8 cellular contexts compared by ENCODE assay signal in the genomic region with DNA sequence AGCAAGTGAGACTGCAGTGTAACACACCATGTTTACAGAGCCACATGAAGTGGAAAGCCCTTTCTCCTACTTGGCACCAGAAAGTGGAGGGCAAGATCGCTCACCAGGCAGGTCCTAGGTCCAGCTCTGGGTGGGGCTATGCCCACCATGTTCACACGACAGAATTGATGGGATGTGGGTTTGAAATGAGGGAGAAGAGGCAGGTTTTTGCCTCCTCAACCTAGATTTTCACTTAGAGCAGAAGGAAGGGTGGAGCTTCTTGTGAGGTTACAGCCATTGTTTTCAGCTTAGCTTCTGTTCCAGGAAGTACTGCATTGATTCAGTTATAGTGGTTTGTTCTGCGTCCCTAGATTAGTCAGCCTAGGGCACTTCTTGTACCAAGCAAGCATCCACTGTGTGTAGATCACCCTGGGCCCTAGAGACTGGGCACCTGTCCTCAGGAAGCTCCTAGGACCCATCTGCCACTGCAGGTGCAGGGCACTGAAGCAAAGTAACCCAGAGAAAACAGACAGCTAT. TPM values are rescaled to one million over a fixed set of nuclear protein-coding genes. Genes with fewer than 3 reads are reported as not detected.
A peak's percentile ranks its signal among the peaks of the same experiment; 100 is the strongest.
DNase-seq lines count a peak whose midpoint lies in the region; ATAC-seq and TF ChIP-seq lines count a peak whose summit lies in the region.

No MANE protein-coding gene starts in this region.

- H3K4me3 ChIP-seq in heart right ventricle (peak overlapping the region in 6 of 10 donors; percentile 11 to 62 (median 36)), upper lobe of left lung (peak overlapping the region in 3 of 4 donors; percentile 37 to 49 (median 43))

- TF ChIP-seq CTCF in heart right ventricle (IDR thresholded peaks at IDR 0.05) (no peak), upper lobe of left lung (IDR thresholded peaks at IDR 0.05) (no peak)

- peak; percentile 45 for ATAC-seq in HG03196 (IDR thresholded peaks at IDR 0.05; ENCODE audit: unreplicated experiment)
- ATAC-seq in heart right ventricle: peak in 6 of 8 donors; percentile 50 to 85 (median 72)
- peak; percentile 56 to 65 for ATAC-seq in upper lobe of left lung (ENCODE audit: low FRiP score in 2 of 2)

- peak in 2 of 4 donors; percentile 62 to 71 for TF ChIP-seq POLR2A in upper lobe of left lung (IDR thresholded peaks at IDR 0.05)

- H3K36me3 ChIP-seq in heart right ventricle (no peaks in the 10 kb centered on the region), upper lobe of left lung (no peaks in the 10 kb centered on the region)

- H3K27me3 ChIP-seq in heart right ventricle (peaks cover 0 to 6% (median 0%) of the 10 kb centered on the region in 7 donors), upper lobe of left lung (no peaks in the 10 kb centered on the region)

- TF ChIP-seq EP300 in upper lobe of left lung (IDR thresholded peaks at IDR 0.05): peak in 1 of 4 donors; percentile 12

- H3K9me3 ChIP-seq in heart right ventricle (no peaks in the 10 kb centered on the region), upper lobe of left lung (no peaks in the 10 kb centered on the region)

- WGBS in heart right ventricle, 2 donors: 65 to 69% methylated on average over 3 of the region's 3 CpGs
- 20 to 61% methylated on average over 3 of the region's 3 CpGs for WGBS in upper lobe of left lung, 2 donors

- peaks cover 0 to 55% (median 0%) of the 10 kb centered on the region in 9 donors for H3K4me1 ChIP-seq in heart right ventricle
- peaks cover 0 to 3% (median 0%) of the 10 kb centered on the region in 4 donors for H3K4me1 ChIP-seq in upper lobe of left lung

- DNase-seq in activated T-cell treated with anti-CD3 and anti-CD28 coated beads for 24 hours (ENCODE audit: low read depth) (peak; percentile 42), activated T-cell treated with anti-CD3 and anti-CD28 coated beads for 4 hours (no peak), heart right ventricle (no peak), upper lobe of left lung (peak in 1 of 2 donors; percentile 44), COR-L47 (lab: John Stamatoyannopoulos, UW) (no peak), NCI-H1417 (lab: John Stamatoyannopoulos, UW) (no peak)
- peak; percentile 61 for DNase-seq in activated CD4-positive, CD25-positive, alpha-beta regulatory T cell treated with anti-CD3 and anti-CD28 coated beads, Interleukin-2, amount 50 U/mL, for 72 hours

- intact Hi-C loops in heart right ventricle (cut with DNase I): no loop called here

- H3K27ac ChIP-seq in heart right ventricle (peak overlapping the region in 5 of 10 donors; percentile 28 to 95 (median 44)), upper lobe of left lung (peak overlapping the region; percentile 73 to 85 (median 83))

RNA-seq across cellular contexts. Expression of gene CD53, which starts 2.3 kb away (rescaled TPM):
- 10 to 100 TPM in 2 of 10 donors, 1 to 10 TPM in 8; 2.1 to 55.2 (median 5.6) TPM for total RNA-seq in heart right ventricle
- polyA plus RNA-seq in heart right ventricle: 10 to 100 TPM in 1 of 2 donors, 1 to 10 TPM in 1; 5.6 to 13.5 TPM
- total RNA-seq in upper lobe of left lung: 100 to 1,000 TPM in 4 of 6 donors, 10 to 100 TPM in 2; 80.7 to 181 (median 129) TPM

Comparison
In these comparisons a context has a peak if more than half of its experiments do, and no peak if none do; other contexts are left out.
1. DNase-seq: peak in activated T-cell treated with anti-CD3 and anti-CD28 coated beads for 24 hours (single experiment) and activated CD4-positive, CD25-positive, alpha-beta regulatory T cell treated with anti-CD3 and anti-CD28 coated beads, Interleukin-2, amount 50 U/mL, for 72 hours (single experiment); none in activated T-cell treated with anti-CD3 and anti-CD28 coated beads for 4 hours (single experiment), heart right ventricle (0 of 2), COR-L47 (single experiment) and NCI-H1417 (0 of 3).
2. Peak in every context shown above with its lines, with median percentiles within 50 percentile points of each other: ATAC-seq.